ENCODE assay signal across 8 cellular contexts in genomic region chr7:149625339-149625946, GRCh38.
DNase-seq lines count a peak whose midpoint lies in the region; ATAC-seq and TF ChIP-seq lines count a peak whose summit lies in the region.

No MANE protein-coding gene starts in this region.

- peaks cover 5% of the 10 kb centered on the region for H3K4me1 ChIP-seq in RWPE2 (ENCODE audit: insufficient read depth, poor library complexity, severe bottlenecking)
- peaks cover 18% of the 10 kb centered on the region for H3K4me1 ChIP-seq in osteoblast (ENCODE audit: insufficient read depth, low read length)
- H3K4me1 ChIP-seq in upper lobe of left lung, result peaks cover 18 to 37% (median 18%) of the 10 kb centered on the region in 4 donors

- intact Hi-C loops in head of caudate nucleus (cut with DNase I), result loop anchor here (2.0 kb wide), 1 partner anchor 89 kb away; a partner anchor contains a TSS

- H3K4me2 ChIP-seq in osteoblast (ENCODE audit: insufficient read depth, low read length), result peak overlapping the region; percentile 88

- peaks cover 3% of the 10 kb centered on the region for H3K27me3 ChIP-seq in RWPE2 (ENCODE audit: insufficient read depth, poor library complexity, severe bottlenecking)
- H3K27me3 ChIP-seq in osteoblast (ENCODE audit: insufficient read depth, low read length), result peaks cover 4% of the 10 kb centered on the region
- no peaks in the 10 kb centered on the region for H3K27me3 ChIP-seq in upper lobe of left lung

- peak; percentile 68 for DNase-seq in DMS 273 treated with DMSO at 0.1 percent for 48 hours (lab: John Stamatoyannopoulos, UW)
- no peak for DNase-seq in RWPE2 (ENCODE audit: low spot score)
- DNase-seq in activated naive CD4-positive, alpha-beta T cell treated with Interleukin-2 at 50 U/mL for 16 hours, result peak; percentile 69
- peak; percentile 47 to 89 (median 70) for DNase-seq in head of caudate nucleus
- DNase-seq in osteoblast (ENCODE audit: insufficient read length, low spot score, missing footprints), result no peak
- peak in 1 of 2 donors; percentile 69 for DNase-seq in upper lobe of left lung
- DNase-seq in NCI-H446 treated with DMSO at 0.1 percent for 48 hours (lab: John Stamatoyannopoulos, UW), result no peak

- peak overlapping the region; percentile 73 for H3K4me3 ChIP-seq in RWPE2 (ENCODE audit: severe bottlenecking)
- peak overlapping the region; percentile 90 for H3K4me3 ChIP-seq in osteoblast (ENCODE audit: insufficient read depth, low read length)
- H3K4me3 ChIP-seq in upper lobe of left lung, result peak overlapping the region in 3 of 4 donors; percentile 75 to 96 (median 90)

- no peak for TF ChIP-seq POLR2A in upper lobe of left lung (IDR thresholded peaks at IDR 0.05)

- peak overlapping the region; percentile 89 for H2AFZ ChIP-seq in osteoblast (ENCODE audit: low read length)

- H3K36me3 ChIP-seq in RWPE2 (ENCODE audit: low read depth) (peaks cover 15% of the 10 kb centered on the region), osteoblast (ENCODE audit: insufficient read depth, low read length) (peaks cover 12% of the 10 kb centered on the region), upper lobe of left lung (peaks cover 7 to 9% (median 7%) of the 10 kb centered on the region in 4 donors)

- WGBS in upper lobe of left lung, 2 donors, result 36 to 42% methylated on average over 17 of the region's 17 CpGs

- H3K9me3 ChIP-seq in RWPE2 (ENCODE audit: severe bottlenecking) (no peaks in the 10 kb centered on the region), osteoblast (ENCODE audit: low read depth, low read length) (no peaks in the 10 kb centered on the region), upper lobe of left lung (no peaks in the 10 kb centered on the region)

- H4K20me1 ChIP-seq in osteoblast (ENCODE audit: insufficient read depth, low read length), result peaks cover 22% of the 10 kb centered on the region

- H3K27ac ChIP-seq in RWPE2 (ENCODE audit: poor library complexity, severe bottlenecking) (no peak overlapping the region), osteoblast (ENCODE audit: low read depth, low read length) (no peak overlapping the region), upper lobe of left lung (peak overlapping the region in 3 of 4 donors; percentile 86 to 93 (median 92))

- H3K79me2 ChIP-seq in osteoblast (ENCODE audit: insufficient read depth, low read length), result peaks cover 32% of the 10 kb centered on the region

- TF ChIP-seq EP300 in upper lobe of left lung (IDR thresholded peaks at IDR 0.05), result no peak

- TF ChIP-seq CTCF in RWPE2 (IDR thresholded peaks at IDR 0.05; ENCODE audit: poor library complexity, severe bottlenecking) (no peak), osteoblast (IDR thresholded peaks at IDR 0.05; ENCODE audit: extremely low read depth, low read depth, low read length) (peak; percentile 75), upper lobe of left lung (IDR thresholded peaks at IDR 0.05) (peak; percentile 38 to 70 (median 44))

- peak; percentile 23 for ATAC-seq in HG02870 (IDR thresholded peaks at IDR 0.05; ENCODE audit: unreplicated experiment)
- no peak for ATAC-seq in RWPE2 (ENCODE audit: low read depth)
- ATAC-seq in upper lobe of left lung (ENCODE audit: low FRiP score in 2 of 2), result peak in 1 of 2 donors; percentile 70

Comparison
In these comparisons a context has a peak if more than half of its experiments do, and no peak if none do; other contexts are left out.
1. DNase-seq: peak in DMS 273 treated with DMSO at 0.1 percent for 48 hours (single experiment), activated naive CD4-positive, alpha-beta T cell treated with Interleukin-2 at 50 U/mL for 16 hours (single experiment) and head of caudate nucleus (42 of 42); none in RWPE2 (single experiment), osteoblast (single experiment) and NCI-H446 treated with DMSO at 0.1 percent for 48 hours (single experiment).
2. H3K27ac ChIP-seq: peak in upper lobe of left lung (3 of 4); none in RWPE2 (single experiment) and osteoblast (single experiment).
3. Peak in every context shown above with its lines, with median percentiles within 50 percentile points of each other: H3K4me3 ChIP-seq.